8 cellular contexts compared by ENCODE assay signal in genomic region chr13:95301135-95301946, GRCh38. TPM values are rescaled to one million over a fixed set of nuclear protein-coding genes. Genes with fewer than 3 reads are reported as not detected.
DNase-seq lines count a peak whose midpoint lies in the region; ATAC-seq and TF ChIP-seq lines count a peak whose summit lies in the region.

ABCC4 (minus strand) TSS chr13:95301451; CDS start chr13:95301314, 137 bp downstream.

- H3K27me3 ChIP-seq in KMS-11 (ENCODE audit: insufficient read depth, low read depth) (no peaks in the 10 kb centered on the region), parathyroid adenoma (ENCODE audit: control insufficient read depth, insufficient read depth, low read length) (no peaks in the 10 kb centered on the region)

- H3K79me2 ChIP-seq in KMS-11 (ENCODE audit: insufficient read depth, low read depth) (no peaks in the 10 kb centered on the region; the same call in 1 of the 2 replicates), parathyroid adenoma (peaks cover 2% of the 10 kb centered on the region)

- H2AFZ ChIP-seq in KMS-11 (ENCODE audit: low read depth) (peak within 1 kb of the TSS; percentile 80), parathyroid adenoma (peak within 1 kb of the TSS; percentile 77)

- no peaks in the 10 kb centered on the region for H3K9me3 ChIP-seq in parathyroid adenoma (ENCODE audit: control insufficient read depth, low read length)

- H3K4me2 ChIP-seq in KMS-11 (peak within 1 kb of the TSS; percentile 57), parathyroid adenoma (ENCODE audit: low read length) (peak within 1 kb of the TSS; percentile 97)

- no peaks in the 10 kb centered on the region for H3K27me3 Mint-ChIP-seq in activated naive CD4-positive, alpha-beta T cell treated with anti-CD3 and anti-CD28 coated beads, Interleukin-2, amount 50 U/mL, for 24 hours

- H3K27ac Mint-ChIP-seq in activated naive CD4-positive, alpha-beta T cell treated with anti-CD3 and anti-CD28 coated beads, Interleukin-2, amount 50 U/mL, for 24 hours = peak within 1 kb of the TSS; percentile 96

- intact Hi-C loops in Right ventricle myocardium superior (cut with DNase I) = no loop called here

- peak; percentile 53 for DNase-seq in GDM1 (lab: John Stamatoyannopoulos, UW)
- DNase-seq in SK-N-DZ (ENCODE audit: low spot score) = peak; percentile 82
- peak; percentile 78 for DNase-seq in Right ventricle myocardium superior
- DNase-seq in ureter (ENCODE audit: low spot score) = peak; percentile 62

- H3K4me3 ChIP-seq in KMS-11 (IDR thresholded peaks at IDR 0.05; ENCODE audit: insufficient read depth, low read depth, low read length) (no peak within 1 kb of the TSS), parathyroid adenoma (ENCODE audit: low read depth, low read length) (peak within 1 kb of the TSS; percentile 67)

- peak within 1 kb of the TSS; percentile 72 for H3K27ac ChIP-seq in KMS-11
- H3K27ac ChIP-seq in parathyroid adenoma = peak within 1 kb of the TSS; percentile 82

- H3K9ac ChIP-seq in KMS-11 (peak within 1 kb of the TSS; percentile 88), parathyroid adenoma (peak within 1 kb of the TSS; percentile 46)

- peak within 1 kb of the TSS; percentile 95 for H3K4me3 Mint-ChIP-seq in activated naive CD4-positive, alpha-beta T cell treated with anti-CD3 and anti-CD28 coated beads, Interleukin-2, amount 50 U/mL, for 24 hours

- H3K9me3 Mint-ChIP-seq in activated naive CD4-positive, alpha-beta T cell treated with anti-CD3 and anti-CD28 coated beads, Interleukin-2, amount 50 U/mL, for 24 hours = no peaks in the 10 kb centered on the region

- H3K4me1 Mint-ChIP-seq in activated naive CD4-positive, alpha-beta T cell treated with anti-CD3 and anti-CD28 coated beads, Interleukin-2, amount 50 U/mL, for 24 hours = peaks cover 34% of the 10 kb centered on the region

- no peaks in the 10 kb centered on the region for H3K36me3 ChIP-seq in KMS-11 (ENCODE audit: insufficient read depth)
- no peaks in the 10 kb centered on the region for H3K36me3 ChIP-seq in parathyroid adenoma (ENCODE audit: control insufficient read depth, insufficient read depth, low read length)

- no peaks in the 10 kb centered on the region for H3K36me3 Mint-ChIP-seq in activated naive CD4-positive, alpha-beta T cell treated with anti-CD3 and anti-CD28 coated beads, Interleukin-2, amount 50 U/mL, for 24 hours

- no peak for TF ChIP-seq CTCF in KMS-11 (conservative IDR thresholded peaks at IDR 0.05; ENCODE audit: low read depth, low read length)
- no peak for TF ChIP-seq CTCF in parathyroid adenoma (IDR thresholded peaks at IDR 0.05)

- ATAC-seq in GM21825 (IDR thresholded peaks at IDR 0.05; ENCODE audit: unreplicated experiment) (peak; percentile 88), Right ventricle myocardium superior (ENCODE audit: poor library complexity) (peak; percentile 95)

- no peaks in the 10 kb centered on the region for H4K20me1 ChIP-seq in KMS-11 (ENCODE audit: insufficient read depth)

- H3K4me1 ChIP-seq in KMS-11 (ENCODE audit: low read depth, poor library complexity, severe bottlenecking) (peaks cover 11% of the 10 kb centered on the region), parathyroid adenoma (no peaks in the 10 kb centered on the region)

RNA-seq across cellular contexts. Expression of gene ABCC4, which starts in this region (rescaled TPM):
- 18.1 and 18.7 TPM in 2 replicates for polyA plus RNA-seq in SK-N-DZ (2014; cell fraction: cytosol; rRNA removed)
- polyA plus RNA-seq in SK-N-DZ (2014; cell fraction: nucleus; rRNA removed) = 9.0 and 9.7 TPM in 2 replicates
- 2.5 TPM for total RNA-seq in Right ventricle myocardium superior
- 46.2 TPM for total RNA-seq in ureter

Comparison
In these comparisons a context has a peak if more than half of its experiments do, and no peak if none do; other contexts are left out.
1. RNA of gene ABCC4 (total RNA-seq): 46.2 TPM in ureter (single experiment); 2.5 TPM in Right ventricle myocardium superior (single experiment); every median in the first group is over 10 times any median in the second.
2. Peak in every context shown above with its lines, with median percentiles within 50 percentile points of each other: DNase-seq.